ENCODE assay signal across 17 cellular contexts in the genomic region with DNA sequence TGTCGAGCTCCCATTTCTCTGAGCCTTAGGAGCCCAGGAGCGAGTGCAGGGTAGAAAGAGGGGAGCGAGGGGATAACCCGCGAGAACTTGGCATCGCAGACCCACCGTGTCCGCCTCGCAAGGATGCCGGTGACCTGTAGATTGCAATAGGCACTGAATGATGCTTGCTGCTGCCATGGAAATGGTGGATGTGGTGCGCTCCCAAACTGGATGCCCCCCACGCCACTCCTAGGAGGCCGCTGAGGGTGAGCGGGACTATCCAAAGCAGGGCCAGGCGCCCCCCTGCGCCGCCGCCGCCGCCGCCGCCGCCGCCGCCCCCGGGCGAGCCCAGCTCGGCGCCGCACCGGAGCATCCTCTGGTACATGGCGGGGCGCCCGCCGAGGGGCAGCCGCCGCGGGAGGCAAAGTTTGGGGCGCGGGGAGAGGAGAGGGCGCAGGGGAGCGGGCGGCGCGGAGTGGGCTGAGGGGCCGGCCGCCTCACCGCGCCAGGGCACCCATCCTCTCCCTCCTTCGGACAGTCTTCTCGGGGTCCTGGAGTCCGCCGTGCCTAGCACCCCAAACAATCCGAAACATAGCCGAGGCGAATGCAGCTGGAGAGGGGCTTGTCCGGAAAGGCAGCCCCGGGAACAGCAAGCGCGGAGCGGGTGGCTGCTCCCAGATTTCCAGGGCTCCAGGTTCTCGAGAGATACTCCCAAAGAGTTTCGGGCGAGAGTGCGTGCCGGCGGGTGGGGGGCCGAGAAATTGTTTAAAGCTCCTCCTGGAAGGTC.
A peak's percentile ranks its signal among the peaks of the same experiment; 100 is the strongest.
DNase-seq lines count a peak whose midpoint lies in the region; ATAC-seq and TF ChIP-seq lines count a peak whose summit lies in the region.
"Had no signal": no experiment of that assay in that cellular context is flagged by ENCODE, and none has a peak within 500 bp of the region (broad histone marks: within the 10 kb centered on the region; RNA-seq: fewer than 3 reads in every experiment).

No MANE protein-coding gene starts in this region.

- H3K4me1 ChIP-seq in SK-N-SH (ENCODE audit: control insufficient read depth in 1 of 2, insufficient read depth in 2 of 2, low read depth in 1 of 2, low read length in 1 of 2) (peaks cover 0 to 6% of the 10 kb centered on the region in 2 experiments; a peak in 2 of 4 replicates), ectodermal cell (ENCODE audit: control insufficient read depth, insufficient read depth, low read length) (peaks cover 16% of the 10 kb centered on the region), mesendoderm (ENCODE audit: control insufficient read depth, low read depth, low read length) (no peaks in the 10 kb centered on the region)

- peak overlapping the region; percentile 93 for H3K4me3 Mint-ChIP-seq in type B pancreatic cell
- H3K4me3 Mint-ChIP-seq: activated T-helper 1 cell treated with anti-CD3 and anti-CD28 coated beads, Interleukin-12 subunit alpha, Interleukin-12 subunit beta, Interleukin-2, Interleukin-4 antibody, amounts not matched to agents 30 ng/mL and 10 ng/mL and 1 ng/mL, durations not matched to agents 14 hours and 24 hours and 36 hours; CD4-positive, CD25-positive, alpha-beta regulatory T cell; naive B cell had no signal

- H3K36me3 ChIP-seq in SK-N-SH (replicated peaks in 1 of 2; ENCODE audit: control insufficient read depth in 1 of 2, insufficient read depth in 2 of 2, low read length in 1 of 2) (no peaks in the 10 kb centered on the region), ectodermal cell (ENCODE audit: control insufficient read depth, insufficient read depth, low read length) (no peaks in the 10 kb centered on the region), mesendoderm (ENCODE audit: control insufficient read depth, insufficient read depth, low read length) (no peaks in the 10 kb centered on the region)

- DNase-seq in SK-N-SH, result peak; percentile 58
- DNase-seq in mesendoderm, result peak; percentile 20
- DNase-seq in type B pancreatic cell (ENCODE audit: extremely low spot score, unreplicated experiment), result no peak
- no peak for DNase-seq in NCI-H187 treated with DMSO at 0.1 percent for 48 hours (lab: John Stamatoyannopoulos, UW)
- no peak for DNase-seq in GM20000 (ENCODE audit: low spot score)
- no peak for DNase-seq in NCI-H1694 treated with DMSO at 0.1 percent for 48 hours (lab: John Stamatoyannopoulos, UW)
- DNase-seq: activated CD4-positive, alpha-beta T cell treated with anti-CD3 and anti-CD28 coated beads, Interleukin-2, amount 50 U/mL, for 48 hours; CD4-positive, CD25-positive, alpha-beta regulatory T cell; effector memory CD4-positive, alpha-beta T cell; EL; Karpas-422; naive B cell; NCI-H1694; stimulated activated naive CD4-positive, alpha-beta T cell treated with Interleukin-2 at 50 U/mL for 16 hours had no signal

- H2AK5ac ChIP-seq in mesendoderm (ENCODE audit: low read length), result no peak overlapping the region

- H2AFZ ChIP-seq in SK-N-SH (ENCODE audit: low read depth), result no peak overlapping the region

- H2BK15ac ChIP-seq in mesendoderm (replicated peaks; ENCODE audit: low read depth), result no peak overlapping the region

- TF ChIP-seq EP300 in SK-N-SH (IDR thresholded peaks at IDR 0.05; ENCODE audit: borderline replicate concordance in 1 of 2, low read depth in 1 of 2, low read length in 1 of 2), result no peak

- no peak overlapping the region for H3K27ac Mint-ChIP-seq in type B pancreatic cell
- H3K27ac Mint-ChIP-seq: activated T-helper 1 cell treated with anti-CD3 and anti-CD28 coated beads, Interleukin-12 subunit alpha, Interleukin-12 subunit beta, Interleukin-2, Interleukin-4 antibody, amounts not matched to agents 30 ng/mL and 10 ng/mL and 1 ng/mL, durations not matched to agents 14 hours and 24 hours and 36 hours; CD4-positive, CD25-positive, alpha-beta regulatory T cell; naive B cell had no signal

- no peak overlapping the region for H4K8ac ChIP-seq in mesendoderm (ENCODE audit: low read depth, low read length)

- peaks cover 79% of the 10 kb centered on the region for H3K27me3 Mint-ChIP-seq in type B pancreatic cell

- POLR2A ChIA-PET in SK-N-SH (lab: Yijun Ruan, JAX), result no interaction called here

- no peak for TF ChIP-seq RAD21 in SK-N-SH (IDR thresholded peaks at IDR 0.05; ENCODE audit: low read length)

- H3K4me1 Mint-ChIP-seq in type B pancreatic cell (ENCODE audit: unreplicated experiment), result peaks cover 4% of the 10 kb centered on the region
- H3K4me1 Mint-ChIP-seq: CD4-positive, CD25-positive, alpha-beta regulatory T cell had no signal

- peak overlapping the region in 1 of 2 experiments; percentile 43; a peak in 3 of 4 replicates for H3K4me3 ChIP-seq in SK-N-SH (ENCODE audit: low read depth in 2 of 2, low read length in 1 of 2)
- peak overlapping the region; percentile 61 for H3K4me3 ChIP-seq in ectodermal cell (ENCODE audit: insufficient read depth, low read depth, low read length)
- H3K4me3 ChIP-seq in mesendoderm (ENCODE audit: low read length), result peak overlapping the region; percentile 39

- no peaks in the 10 kb centered on the region for H3K36me3 Mint-ChIP-seq in type B pancreatic cell
- H3K36me3 Mint-ChIP-seq: CD4-positive, CD25-positive, alpha-beta regulatory T cell; naive B cell had no signal

- WGBS in SK-N-SH (ENCODE audit: low lambda C conversion rate), result 12% methylated on average over 18 of the region's 68 CpGs
- 1% methylated on average over 68 of the region's 68 CpGs for WGBS in ectodermal cell, 2 experiments
- WGBS in mesendoderm (ENCODE audit: extremely low coverage, insufficient coverage, low lambda C conversion rate), result no CpG with 5 or more reads among the region's 68 CpGs

- H3F3A ChIP-seq in SK-N-SH (replicated peaks; ENCODE audit: insufficient read depth), result no peaks in the 10 kb centered on the region

- H3K4me2 ChIP-seq in SK-N-SH, result peak overlapping the region; percentile 37; the same call in 1 of the 2 replicates
- H3K4me2 ChIP-seq in mesendoderm (ENCODE audit: low read length), result peak overlapping the region; percentile 89

- H3K18ac ChIP-seq in mesendoderm (ENCODE audit: low read length), result no peak overlapping the region

- H3K79me1 ChIP-seq in mesendoderm (ENCODE audit: low read length), result no peaks in the 10 kb centered on the region

- H3K4ac ChIP-seq in mesendoderm (ENCODE audit: low read depth, low read length), result no peak overlapping the region

- no peak; the same call in 2 of the 3 replicates for ATAC-seq in SK-N-SH treated with all-trans-retinoic acid at 6 μM for 48 hours

- H3K23ac ChIP-seq in mesendoderm (ENCODE audit: low read length), result peak overlapping the region; percentile 45

- no peaks in the 10 kb centered on the region for H3K9me2 ChIP-seq in SK-N-SH

- H3K79me2 ChIP-seq in SK-N-SH (ENCODE audit: insufficient read depth) (no peaks in the 10 kb centered on the region), mesendoderm (ENCODE audit: control insufficient read depth, insufficient read depth, low read length) (no peaks in the 10 kb centered on the region)

- TF ChIP-seq CTCF in SK-N-SH (IDR thresholded peaks at IDR 0.05) (no peak), type B pancreatic cell (conservative IDR thresholded peaks at IDR 0.05) (no peak), GM20000 (IDR thresholded peaks at IDR 0.05; ENCODE audit: extremely low read depth, missing control alignments) (no peak)

- H4K20me1 ChIP-seq in SK-N-SH (ENCODE audit: insufficient read depth), result no peaks in the 10 kb centered on the region

- H4K5ac ChIP-seq in mesendoderm (ENCODE audit: low read length), result no peak overlapping the region

- no peak overlapping the region for H3K27ac ChIP-seq in SK-N-SH (ENCODE audit: low read depth in 2 of 2, low read length in 1 of 2)
- no peak overlapping the region for H3K27ac ChIP-seq in ectodermal cell (ENCODE audit: insufficient read depth, low read depth, low read length, poor library complexity, severe bottlenecking)
- H3K27ac ChIP-seq in mesendoderm (ENCODE audit: low read depth, low read length), result no peak overlapping the region

- H3K9ac ChIP-seq in SK-N-SH, result no peak overlapping the region
- peak overlapping the region; percentile 49 for H3K9ac ChIP-seq in mesendoderm (ENCODE audit: low read length)

- H3K27me3 ChIP-seq in SK-N-SH (ENCODE audit: insufficient read depth) (peaks cover 9% of the 10 kb centered on the region), ectodermal cell (ENCODE audit: control insufficient read depth, insufficient read depth, low read length, poor library complexity, severe bottlenecking) (peaks cover 46% of the 10 kb centered on the region), mesendoderm (ENCODE audit: insufficient read depth, low read length, poor library complexity) (peaks cover 2% of the 10 kb centered on the region)

- CTCF ChIA-PET in SK-N-SH (lab: Yijun Ruan, JAX), result interaction anchor here (0.6 to 2.1 kb wide), 7 partner anchors 27 to 1050 kb away, joined by 3 to 11 read pairs (median 3); no protein-coding TSS in a partner anchor

- no peak overlapping the region for H2BK5ac ChIP-seq in mesendoderm (ENCODE audit: low read length)

- no peaks in the 10 kb centered on the region for H3K9me3 Mint-ChIP-seq in type B pancreatic cell
- H3K9me3 Mint-ChIP-seq: activated T-helper 1 cell treated with anti-CD3 and anti-CD28 coated beads, Interleukin-12 subunit alpha, Interleukin-12 subunit beta, Interleukin-2, Interleukin-4 antibody, amounts not matched to agents 30 ng/mL and 10 ng/mL and 1 ng/mL, durations not matched to agents 14 hours and 24 hours and 36 hours had no signal

- H3K56ac ChIP-seq in mesendoderm (ENCODE audit: low read length), result peak overlapping the region; percentile 70

- no peak overlapping the region for H2BK120ac ChIP-seq in mesendoderm (ENCODE audit: low read depth, low read length)

- no peaks in the 10 kb centered on the region for H3K9me3 ChIP-seq in SK-N-SH
- H3K9me3 ChIP-seq in ectodermal cell (ENCODE audit: control insufficient read depth, low read length), result no peaks in the 10 kb centered on the region

TF ChIP-seq in SK-N-SH, 30 proteins besides CTCF, POLR2A, EP300 and RAD21 (continues in another document):
- TF ChIP-seq FOXJ3 (CRISPR knock-in tag; IDR thresholded peaks at IDR 0.05) (no peak), JUND (IDR thresholded peaks at IDR 0.05) (no peak)
- TF ChIP-seq, protein P1, sequence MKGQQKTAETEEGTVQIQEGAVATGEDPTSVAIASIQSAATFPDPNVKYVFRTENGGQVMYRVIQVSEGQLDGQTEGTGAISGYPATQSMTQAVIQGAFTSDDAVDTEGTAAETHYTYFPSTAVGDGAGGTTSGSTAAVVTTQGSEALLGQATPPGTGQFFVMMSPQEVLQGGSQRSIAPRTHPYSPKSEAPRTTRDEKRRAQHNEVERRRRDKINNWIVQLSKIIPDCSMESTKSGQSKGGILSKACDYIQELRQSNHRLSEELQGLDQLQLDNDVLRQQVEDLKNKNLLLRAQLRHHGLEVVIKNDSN (IDR thresholded peaks at IDR 0.05; ENCODE audit: borderline replicate concordance, low read depth), result no peak

TF ChIP-seq in SK-N-SH treated with all-trans-retinoic acid at 6 μM for 48 hours, 23 proteins besides CTCF, POLR2A, EP300 and RAD21 (continues in another document):
- TF ChIP-seq ZC3H10 (CRISPR knock-in tag; IDR thresholded peaks at IDR 0.05) (no peak), RARB (CRISPR knock-in tag; IDR thresholded peaks at IDR 0.05) (no peak), PPARA (CRISPR knock-in tag; IDR thresholded peaks at IDR 0.05; ENCODE audit: borderline replicate concordance) (no peak)

Comparison
In these comparisons a context has a peak if more than half of its experiments do, and no peak if none do; other contexts are left out.
1. DNase-seq: peak in SK-N-SH (single experiment) and mesendoderm (single experiment); none in type B pancreatic cell (single experiment), NCI-H187 treated with DMSO at 0.1 percent for 48 hours (single experiment), GM20000 (single experiment) and NCI-H1694 treated with DMSO at 0.1 percent for 48 hours (single experiment).